8 cellular contexts compared by ENCODE assay signal in genomic region chr3:130093741-130094391, GRCh38. TPM values are rescaled to one million over a fixed set of nuclear protein-coding genes. Genes with fewer than 3 reads are reported as not detected.
DNase-seq lines count a peak whose midpoint lies in the region; FAIRE-seq and TF ChIP-seq lines count a peak whose summit lies in the region.

No MANE protein-coding gene starts in this region.

- intact Hi-C loops in stomach (cut with DNase I; ENCODE audit: low total_unique reads), result no loop called here

- H3K36me3 Mint-ChIP-seq in activated T-cell treated with anti-CD3 and anti-CD28 coated beads, Interleukin-2, amount 50 U/mL, for 24 hours (ENCODE audit: low read depth), result no peaks in the 10 kb centered on the region
- no peaks in the 10 kb centered on the region for H3K36me3 Mint-ChIP-seq in astrocyte (ENCODE audit: low read depth, unreplicated experiment)

- H2AFZ ChIP-seq in astrocyte (ENCODE audit: low read depth, low read length) (no peak overlapping the region), GM23248 (no peak overlapping the region)

- H3K27ac Mint-ChIP-seq in activated T-cell treated with anti-CD3 and anti-CD28 coated beads, Interleukin-2, amount 50 U/mL, for 24 hours, result peak overlapping the region; percentile 81
- H3K27ac Mint-ChIP-seq in astrocyte (ENCODE audit: unreplicated experiment), result no peak overlapping the region

- in situ Hi-C loops in GM23248 (cut with MboI), result loop anchor here (5.0 to 25.0 kb wide), 2 partner anchors 147 to 457 kb away; no protein-coding TSS in a partner anchor

- WGBS in stomach, 5 donors, result 46 to 72% (median 57%) methylated on average over 3 to 16 of the region's 16 CpGs
- WGBS in GM23248 (ENCODE audit: low coverage in 1 of 2, low lambda C conversion rate in 2 of 2, missing lambda C conversion rate in 2 of 2), 2 experiments, result 71 to 79% methylated on average over 15 to 16 of the region's 16 CpGs

- H3K27ac ChIP-seq in astrocyte (ENCODE audit: low read depth, low read length) (no peak overlapping the region), stomach (peak overlapping the region in 4 of 5 donors; percentile 44 to 75 (median 59)), GM23248 (no peak overlapping the region)

- no peak for TF ChIP-seq EP300 in stomach (IDR thresholded peaks at IDR 0.05)

- H3K36me3 ChIP-seq in astrocyte (ENCODE audit: insufficient read depth, low read length) (no peaks in the 10 kb centered on the region), stomach (no peaks in the 10 kb centered on the region), GM23248 (ENCODE audit: low read depth) (no peaks in the 10 kb centered on the region)

- no peaks in the 10 kb centered on the region for H3K4me1 ChIP-seq in astrocyte (ENCODE audit: insufficient read depth, low read length)
- H3K4me1 ChIP-seq in stomach, result peaks cover 0 to 26% (median 11%) of the 10 kb centered on the region in 4 donors
- 0 out of 2 replicates have a peak, but pooled peaks cover 3% of the 10 kb centered on the region for H3K4me1 ChIP-seq in GM23248 (ENCODE audit: insufficient read depth)

- H3K9ac ChIP-seq in astrocyte (ENCODE audit: low read length), result no peak overlapping the region
- H3K9ac ChIP-seq in GM23248, result no peak overlapping the region

- peaks cover 32% of the 10 kb centered on the region for H3K4me1 Mint-ChIP-seq in activated T-cell treated with anti-CD3 and anti-CD28 coated beads, Interleukin-2, amount 50 U/mL, for 24 hours (ENCODE audit: low read depth)
- H3K4me1 Mint-ChIP-seq in astrocyte (ENCODE audit: low read depth, unreplicated experiment), result no peaks in the 10 kb centered on the region

- TF ChIP-seq CTCF in astrocyte (IDR thresholded peaks at IDR 0.05; ENCODE audit: insufficient read depth, low read depth, low read length) (no peak), stomach (IDR thresholded peaks at IDR 0.05) (no peak)

- DNase-seq in activated T-cell treated with anti-CD3 and anti-CD28 coated beads, Interleukin-2, amount 50 U/mL, for 24 hours, result peak; percentile 61
- no peak for DNase-seq in activated T-cell treated with anti-CD3 and anti-CD28 coated beads, Interleukin-2, amount 50 U/mL, for 1 hour
- DNase-seq in NOMO-1 treated with DMSO at 0.1 percent for 48 hours (lab: John Stamatoyannopoulos, UW; ENCODE audit: unreplicated experiment) (peak; percentile 85), astrocyte (ENCODE audit: low read depth) (no peak), stomach (no peak), HCEC 1CT (no peak), NK-92 (lab: John Stamatoyannopoulos, UW; ENCODE audit: unreplicated experiment) (no peak), GM23248 (no peak)

- H4K20me1 ChIP-seq in astrocyte (ENCODE audit: insufficient read depth, low read length), result no peaks in the 10 kb centered on the region
- H4K20me1 ChIP-seq in GM23248 (ENCODE audit: insufficient read depth), result no peaks in the 10 kb centered on the region

- H3K4me2 ChIP-seq in astrocyte (ENCODE audit: low read length), result no peak overlapping the region
- H3K4me2 ChIP-seq in GM23248 (ENCODE audit: unreplicated experiment), result no peak overlapping the region

- no peak for TF ChIP-seq POLR2A in stomach (IDR thresholded peaks at IDR 0.05)

- H3K79me2 ChIP-seq in astrocyte (ENCODE audit: insufficient read depth, low read length), result no peaks in the 10 kb centered on the region
- no peaks in the 10 kb centered on the region for H3K79me2 ChIP-seq in GM23248 (ENCODE audit: insufficient read depth)

- no peaks in the 10 kb centered on the region for H3K27me3 Mint-ChIP-seq in activated T-cell treated with anti-CD3 and anti-CD28 coated beads, Interleukin-2, amount 50 U/mL, for 24 hours
- no peaks in the 10 kb centered on the region for H3K27me3 Mint-ChIP-seq in astrocyte (ENCODE audit: low read depth, unreplicated experiment)

- H3K9me3 Mint-ChIP-seq in activated T-cell treated with anti-CD3 and anti-CD28 coated beads, Interleukin-2, amount 50 U/mL, for 24 hours, result no peaks in the 10 kb centered on the region
- no peaks in the 10 kb centered on the region for H3K9me3 Mint-ChIP-seq in astrocyte (ENCODE audit: unreplicated experiment)

- H3K9me3 ChIP-seq in astrocyte (ENCODE audit: insufficient read depth, low read depth, low read length) (no peaks in the 10 kb centered on the region), stomach (no peaks in the 10 kb centered on the region), GM23248 (ENCODE audit: low read depth) (no peaks in the 10 kb centered on the region)

- no peaks in the 10 kb centered on the region for H3K9me2 ChIP-seq in GM23248 (ENCODE audit: insufficient read depth)

- peak overlapping the region; percentile 61 for H3K4me3 Mint-ChIP-seq in activated T-cell treated with anti-CD3 and anti-CD28 coated beads, Interleukin-2, amount 50 U/mL, for 24 hours
- peak overlapping the region; percentile 27 for H3K4me3 Mint-ChIP-seq in astrocyte (ENCODE audit: unreplicated experiment)

- H3F3A ChIP-seq in GM23248 (ENCODE audit: insufficient read depth), result no peaks in the 10 kb centered on the region

- no peaks in the 10 kb centered on the region for H3K27me3 ChIP-seq in astrocyte (ENCODE audit: insufficient read depth, low read length)
- no peaks in the 10 kb centered on the region for H3K27me3 ChIP-seq in stomach
- H3K27me3 ChIP-seq in GM23248 (replicated peaks; ENCODE audit: insufficient read depth), result no peaks in the 10 kb centered on the region

- FAIRE-seq in astrocyte (lab: Jason Lieb, UNC), result no peak

- H3K4me3 ChIP-seq in astrocyte (ENCODE audit: insufficient read depth, low read depth, low read length) (no peak overlapping the region), stomach (peak overlapping the region in 2 of 4 donors; percentile 22 to 32), GM23248 (no peak overlapping the region)

RNA-seq across cellular contexts. Expression of gene ALG1L2, which starts 12.2 kb away (rescaled TPM):
- total RNA-seq in astrocyte (0.41 and 0.94 TPM in 2 replicates), stomach (not detected)
- polyA plus RNA-seq in stomach (not detected), GM23248 (2016; fragmentation: Nextera tagmentation; extraction: Ambion mirVana) (0.49 and 0.63 TPM in 2 replicates)
- total RNA-seq in GM23248 (2014; rRNA removed; shearing (Covaris generic)), result not detected in 2 replicates

Comparison
In these comparisons a context has a peak if more than half of its experiments do, and no peak if none do; other contexts are left out.
1. DNase-seq: peak in activated T-cell treated with anti-CD3 and anti-CD28 coated beads, Interleukin-2, amount 50 U/mL, for 24 hours (single experiment) and NOMO-1 treated with DMSO at 0.1 percent for 48 hours (single experiment); none in activated T-cell treated with anti-CD3 and anti-CD28 coated beads, Interleukin-2, amount 50 U/mL, for 1 hour (single experiment), astrocyte (single experiment), stomach (single experiment), HCEC 1CT (single experiment), NK-92 (single experiment) and GM23248 (single experiment).
2. H3K27ac ChIP-seq: peak in stomach (4 of 5); none in astrocyte (single experiment) and GM23248 (single experiment).